Comparison of ENCODE assay signal across 1 cellular context in the genomic region with DNA sequence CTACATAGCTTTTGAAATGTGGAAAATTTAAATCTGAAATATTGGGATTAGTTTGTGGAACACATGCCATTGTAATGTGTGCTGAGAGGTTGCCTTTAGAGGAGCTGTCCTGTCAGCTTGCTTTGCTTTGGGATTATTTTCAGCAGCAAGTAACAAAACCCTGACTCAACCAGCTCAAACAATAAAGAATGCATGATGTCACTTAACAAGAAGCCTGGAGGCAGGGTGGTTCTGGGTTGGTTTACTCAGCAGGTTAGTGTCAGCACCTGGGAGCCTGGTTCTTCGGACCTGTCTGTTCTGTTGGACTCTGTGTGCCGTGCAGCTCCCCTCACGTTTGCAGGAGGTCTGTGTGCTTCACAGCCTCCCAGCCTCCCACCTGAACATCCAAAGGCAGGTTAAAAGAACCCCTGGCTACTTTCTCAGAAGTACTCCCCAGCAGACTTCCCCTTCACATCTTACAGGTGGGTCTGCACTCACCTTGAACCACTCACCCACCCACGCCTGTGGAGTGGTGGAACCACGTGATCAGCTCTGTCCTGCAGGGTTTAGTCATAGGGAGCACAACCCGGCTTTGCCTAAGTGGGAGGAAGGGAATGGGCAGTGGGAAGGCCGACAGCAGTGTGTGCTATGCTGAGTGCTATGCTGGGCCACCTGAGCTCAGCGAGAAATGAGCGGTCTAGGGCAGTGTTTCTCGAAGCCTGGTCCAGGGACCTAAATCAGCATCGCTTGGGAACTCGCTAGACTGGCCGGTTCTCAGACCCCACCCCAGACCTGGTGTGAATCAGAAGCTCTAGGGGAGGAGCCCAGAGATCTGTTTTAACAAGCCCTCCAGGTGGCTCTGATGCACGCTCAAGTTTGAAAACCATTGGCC.
TF ChIP-seq lines count a peak whose summit lies in the region.

No MANE protein-coding gene starts in this region.

TF ChIP-seq in IMR-90, 13 proteins besides CTCF, POLR2A, EP300 and RAD21:
- TF ChIP-seq NFE2L2 (IDR thresholded peaks at IDR 0.05; ENCODE audit: low read depth, low read length): no peak
- peak; percentile 1; the same call in 1 of the 2 replicates for TF ChIP-seq MAFK (IDR thresholded peaks at IDR 0.05; ENCODE audit: low read depth, low read length)
- TF ChIP-seq, protein P1, sequence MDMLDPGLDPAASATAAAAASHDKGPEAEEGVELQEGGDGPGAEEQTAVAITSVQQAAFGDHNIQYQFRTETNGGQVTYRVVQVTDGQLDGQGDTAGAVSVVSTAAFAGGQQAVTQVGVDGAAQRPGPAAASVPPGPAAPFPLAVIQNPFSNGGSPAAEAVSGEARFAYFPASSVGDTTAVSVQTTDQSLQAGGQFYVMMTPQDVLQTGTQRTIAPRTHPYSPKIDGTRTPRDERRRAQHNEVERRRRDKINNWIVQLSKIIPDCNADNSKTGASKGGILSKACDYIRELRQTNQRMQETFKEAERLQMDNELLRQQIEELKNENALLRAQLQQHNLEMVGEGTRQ (IDR thresholded peaks at IDR 0.05; ENCODE audit: low read depth, low read length): peak; percentile 51
- no peak for TF ChIP-seq BHLHE40 (IDR thresholded peaks at IDR 0.05; ENCODE audit: low read depth, low read length)
- TF ChIP-seq SMC3 (IDR thresholded peaks at IDR 0.05; ENCODE audit: low read depth, low read length): no peak
